8 cellular contexts compared by ENCODE assay signal in genomic region chr3:44058022-44058867, GRCh38.
DNase-seq lines count a peak whose midpoint lies in the region; ATAC-seq and TF ChIP-seq lines count a peak whose summit lies in the region.

No MANE protein-coding gene starts in this region.

- H4K20me1 ChIP-seq in GM23248 (ENCODE audit: insufficient read depth) (no peaks in the 10 kb centered on the region), MM.1S (ENCODE audit: insufficient read depth, low read length) (no peaks in the 10 kb centered on the region)

- H3K4me1 ChIP-seq in GM23248 (ENCODE audit: insufficient read depth) = peaks cover 7% of the 10 kb centered on the region
- H3K4me1 ChIP-seq in MM.1S (ENCODE audit: low read length) = no peaks in the 10 kb centered on the region
- peaks cover 9% of the 10 kb centered on the region for H3K4me1 ChIP-seq in mesendoderm (ENCODE audit: control insufficient read depth, low read depth, low read length)

- peak overlapping the region; percentile 51; the same call in 1 of the 2 replicates for H2AFZ ChIP-seq in GM23248
- no peak overlapping the region for H2AFZ ChIP-seq in MM.1S (ENCODE audit: low read length)

- DNase-seq in GM23248 = peak; percentile 87
- DNase-seq in MM.1S = peak; percentile 16
- peak; percentile 46 to 61 for DNase-seq in activated T-cell treated with anti-CD3 and anti-CD28 coated beads, Interleukin-2, amount 50 U/mL, for 48 hours
- DNase-seq in mesendoderm = peak; percentile 49
- no peak for DNase-seq in glutamatergic neuron
- no peak for DNase-seq in pons (ENCODE audit: low spot score)
- DNase-seq in NCI-H1436 (lab: John Stamatoyannopoulos, UW) = no peak

- H3K9me3 ChIP-seq in GM23248 (ENCODE audit: low read depth) (no peaks in the 10 kb centered on the region), MM.1S (replicated peaks; ENCODE audit: insufficient read depth, low read length) (no peaks in the 10 kb centered on the region)

- H3K27ac ChIP-seq in GM23248 = no peak overlapping the region
- H3K27ac ChIP-seq in MM.1S (ENCODE audit: low read length) = no peak overlapping the region
- no peak overlapping the region for H3K27ac ChIP-seq in mesendoderm (ENCODE audit: low read depth, low read length)

- no peaks in the 10 kb centered on the region for H3K9me3 Mint-ChIP-seq in glutamatergic neuron (ENCODE audit: unreplicated experiment)

- in situ Hi-C loops in GM23248 (cut with MboI) = no loop called here

- no peak overlapping the region for H3K27ac Mint-ChIP-seq in glutamatergic neuron (ENCODE audit: unreplicated experiment)

- TF ChIP-seq CTCF in MM.1S (IDR thresholded peaks at IDR 0.05; ENCODE audit: low read length) (no peak), glutamatergic neuron (IDR thresholded peaks at IDR 0.05; ENCODE audit: partially characterized antibody, unreplicated experiment) (no peak)

- peaks cover 3% of the 10 kb centered on the region for H3K27me3 Mint-ChIP-seq in glutamatergic neuron (ENCODE audit: unreplicated experiment)

- H3K79me2 ChIP-seq in GM23248 (ENCODE audit: insufficient read depth) (no peaks in the 10 kb centered on the region), MM.1S (ENCODE audit: low read length) (no peaks in the 10 kb centered on the region), mesendoderm (ENCODE audit: control insufficient read depth, insufficient read depth, low read length) (no peaks in the 10 kb centered on the region)

- no peak overlapping the region for H4K5ac ChIP-seq in mesendoderm (ENCODE audit: low read length)

- peaks cover 2% of the 10 kb centered on the region for H3K4me1 Mint-ChIP-seq in glutamatergic neuron (ENCODE audit: low read depth, unreplicated experiment)

- H3F3A ChIP-seq in GM23248 (ENCODE audit: insufficient read depth) (no peaks in the 10 kb centered on the region), MM.1S (ENCODE audit: insufficient read depth, low read length) (no peaks in the 10 kb centered on the region)

- H2BK15ac ChIP-seq in mesendoderm (replicated peaks; ENCODE audit: low read depth) = no peak overlapping the region

- H3K9ac ChIP-seq in GM23248 = 0 out of 2 replicates have a peak overlapping the region, but pooled peaks have one; percentile 25
- no peak overlapping the region for H3K9ac ChIP-seq in MM.1S (ENCODE audit: low read length)
- peak overlapping the region; percentile 43 for H3K9ac ChIP-seq in mesendoderm (ENCODE audit: low read length)

- peak overlapping the region; percentile 30 for H2BK5ac ChIP-seq in mesendoderm (ENCODE audit: low read length)

- H4K8ac ChIP-seq in mesendoderm (ENCODE audit: low read depth, low read length) = no peak overlapping the region

- ATAC-seq in GM18517 (IDR thresholded peaks at IDR 0.05; ENCODE audit: unreplicated experiment) = peak; percentile 86

- no peak overlapping the region for H2AK5ac ChIP-seq in mesendoderm (ENCODE audit: low read length)

- no peak overlapping the region for H2BK120ac ChIP-seq in mesendoderm (ENCODE audit: low read depth, low read length)

- no peaks in the 10 kb centered on the region for H3K36me3 ChIP-seq in GM23248 (ENCODE audit: low read depth)
- no peaks in the 10 kb centered on the region for H3K36me3 ChIP-seq in MM.1S (replicated peaks; ENCODE audit: insufficient read depth, low read length)
- H3K36me3 ChIP-seq in mesendoderm (ENCODE audit: control insufficient read depth, insufficient read depth, low read length) = no peaks in the 10 kb centered on the region

- WGBS in GM23248 (ENCODE audit: low coverage in 1 of 2, low lambda C conversion rate in 2 of 2, missing lambda C conversion rate in 2 of 2), 2 experiments = 3 to 4% methylated on average over 13 to 15 of the region's 15 CpGs
- WGBS in mesendoderm (ENCODE audit: extremely low coverage, insufficient coverage, low lambda C conversion rate) = no CpG with 5 or more reads among the region's 15 CpGs

- no peak overlapping the region for H3K4me3 Mint-ChIP-seq in glutamatergic neuron (ENCODE audit: unreplicated experiment)

- peaks cover 6% of the 10 kb centered on the region for H3K36me3 Mint-ChIP-seq in glutamatergic neuron (ENCODE audit: unreplicated experiment)

- H3K4me3 ChIP-seq in GM23248 (peak overlapping the region; percentile 62), MM.1S (ENCODE audit: low read length) (no peak overlapping the region), mesendoderm (ENCODE audit: low read length) (no peak overlapping the region)

- H3K23ac ChIP-seq in mesendoderm (ENCODE audit: low read length) = no peak overlapping the region

- H3K56ac ChIP-seq in mesendoderm (ENCODE audit: low read length) = peak overlapping the region; percentile 64

- H3K18ac ChIP-seq in mesendoderm (ENCODE audit: low read length) = no peak overlapping the region

- no peaks in the 10 kb centered on the region for H3K79me1 ChIP-seq in mesendoderm (ENCODE audit: low read length)

- peak overlapping the region; percentile 88 for H3K4me2 ChIP-seq in GM23248 (ENCODE audit: unreplicated experiment)
- peak overlapping the region; percentile 23; the same call in 1 of the 2 replicates for H3K4me2 ChIP-seq in MM.1S (ENCODE audit: low read depth, low read length)
- H3K4me2 ChIP-seq in mesendoderm (ENCODE audit: low read length) = no peak overlapping the region

- H3K27me3 ChIP-seq in GM23248 (replicated peaks; ENCODE audit: insufficient read depth) = no peaks in the 10 kb centered on the region
- H3K27me3 ChIP-seq in MM.1S (replicated peaks; ENCODE audit: insufficient read depth, low read length) = no peaks in the 10 kb centered on the region
- H3K27me3 ChIP-seq in mesendoderm (ENCODE audit: insufficient read depth, low read length, poor library complexity) = no peaks in the 10 kb centered on the region

- H3K9me2 ChIP-seq in GM23248 (ENCODE audit: insufficient read depth) (no peaks in the 10 kb centered on the region), MM.1S (replicated peaks; ENCODE audit: insufficient read depth, low read length) (no peaks in the 10 kb centered on the region)

- H3K4ac ChIP-seq in mesendoderm (ENCODE audit: low read depth, low read length) = no peak overlapping the region

Comparison
In these comparisons a context has a peak if more than half of its experiments do, and no peak if none do; other contexts are left out.
1. DNase-seq: peak in GM23248 (single experiment), MM.1S (single experiment), activated T-cell treated with anti-CD3 and anti-CD28 coated beads, Interleukin-2, amount 50 U/mL, for 48 hours (2 of 2) and mesendoderm (single experiment); none in glutamatergic neuron (single experiment), pons (single experiment) and NCI-H1436 (single experiment).